ENCODE assay signal across 10 cellular contexts in the genomic region with DNA sequence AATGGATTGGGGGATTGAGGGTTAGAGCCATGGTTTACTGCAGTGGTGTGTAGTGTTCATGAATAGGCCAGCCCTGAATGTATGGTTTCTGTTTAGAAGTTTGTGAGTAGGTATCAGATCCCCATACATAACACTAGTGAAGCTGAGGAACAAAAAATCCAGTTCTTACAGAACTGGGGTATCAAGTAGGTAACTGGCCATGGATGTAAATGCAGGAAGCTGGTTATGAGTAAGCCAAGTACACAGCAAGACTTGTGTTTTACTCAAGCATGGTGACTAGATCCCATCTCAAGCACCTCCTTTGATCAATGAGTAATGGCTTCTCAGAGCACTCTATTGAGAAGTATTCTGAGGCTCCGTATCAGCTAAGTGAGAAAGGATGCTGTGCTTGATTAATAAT.
A peak's percentile ranks its signal among the peaks of the same experiment; 100 is the strongest.
DNase-seq lines count a peak whose midpoint lies in the region; ATAC-seq, FAIRE-seq and TF ChIP-seq lines count a peak whose summit lies in the region.
"Had no signal": no experiment of that assay in that cellular context is flagged by ENCODE, and none has a peak within 500 bp of the region (broad histone marks: within the 10 kb centered on the region; RNA-seq: fewer than 3 reads in every experiment).

No MANE protein-coding gene starts in this region.

- intact Hi-C loops in ovary (cut with DNase I) (no loop called here), pancreas (cut with DNase I) (no loop called here)

- no peak overlapping the region for H3K4me3 ChIP-seq in ovary
- H3K4me3 ChIP-seq in pancreas, result no peak overlapping the region

- ATAC-seq in GM19452 (IDR thresholded peaks at IDR 0.05; ENCODE audit: unreplicated experiment) (peak; percentile 83), HG03025 (IDR thresholded peaks at IDR 0.05; ENCODE audit: low FRiP score, unreplicated experiment) (peak; percentile 85), pancreas (no peak)
- ATAC-seq: activated T-helper 17 cell treated with anti-CD3 and anti-CD28 coated beads, Interleukin-2, amount 50 U/mL, for 72 hours had no signal

- no peak for TF ChIP-seq EP300 in ovary (IDR thresholded peaks at IDR 0.05)

- H3K4me1 ChIP-seq in ovary (ENCODE audit: insufficient read depth) (peaks cover 4% of the 10 kb centered on the region), pancreas (no peaks in the 10 kb centered on the region)

- DNase-seq in EH (ENCODE audit: low read depth), result peak; percentile 6
- peak; percentile 20 for DNase-seq in epithelial cell of prostate (ENCODE audit: low read depth, low spot score)
- no peak for DNase-seq in DMS79 treated with DMSO at 0.1 percent for 48 hours (lab: John Stamatoyannopoulos, UW)
- no peak for DNase-seq in ovary
- DNase-seq in COR-L47 (lab: John Stamatoyannopoulos, UW), result no peak
- DNase-seq in pancreas, result no peak
- DNase-seq: small intestine had no signal

- H3K27me3 ChIP-seq in ovary (no peaks in the 10 kb centered on the region), pancreas (no peaks in the 10 kb centered on the region)

- TF ChIP-seq CTCF in ovary (IDR thresholded peaks at IDR 0.05) (no peak), pancreas (IDR thresholded peaks at IDR 0.05) (no peak)

- TF ChIP-seq POLR2A in ovary (IDR thresholded peaks at IDR 0.05), result no peak

- no peaks in the 10 kb centered on the region for H3K36me3 ChIP-seq in ovary
- H3K36me3 ChIP-seq in pancreas, result no peaks in the 10 kb centered on the region

- WGBS in ovary, 3 donors, result 86 to 97% (median 95%) methylated on average over 1 of the region's 1 CpG
- WGBS in pancreas, 2 donors, result 92 to 94% methylated on average over 1 of the region's 1 CpG

- no peak for FAIRE-seq in pancreas (lab: Jason Lieb, UNC)
- FAIRE-seq: small intestine had no signal

- H3K9me3 ChIP-seq in ovary (no peaks in the 10 kb centered on the region), pancreas (no peaks in the 10 kb centered on the region)

- peak overlapping the region; percentile 17 for H3K27ac ChIP-seq in epithelial cell of prostate
- no peak overlapping the region for H3K27ac ChIP-seq in ovary
- no peak overlapping the region for H3K27ac ChIP-seq in pancreas

Comparison
In these comparisons a context has a peak if more than half of its experiments do, and no peak if none do; other contexts are left out.
1. DNase-seq: peak in EH (single experiment) and epithelial cell of prostate (single experiment); none in DMS79 treated with DMSO at 0.1 percent for 48 hours (single experiment), ovary (0 of 5), COR-L47 (single experiment) and pancreas (0 of 6).
2. ATAC-seq: peak in GM19452 (single experiment) and HG03025 (single experiment); none in pancreas (0 of 4).